12 cellular contexts compared by ENCODE assay signal in genomic region chr4:12679217-12679616, GRCh38.
A peak's percentile ranks its signal among the peaks of the same experiment; 100 is the strongest.
DNase-seq lines count a peak whose midpoint lies in the region; ATAC-seq and TF ChIP-seq lines count a peak whose summit lies in the region.
"Had no signal": no experiment of that assay in that cellular context is flagged by ENCODE, and none has a peak within 500 bp of the region (broad histone marks: within the 10 kb centered on the region; RNA-seq: fewer than 3 reads in every experiment).

No MANE protein-coding gene starts in this region.

- H3K9me3 Mint-ChIP-seq in nephron: peaks cover 7% of the 10 kb centered on the region

- DNase-seq in NCI-H1417 (lab: John Stamatoyannopoulos, UW): peak; percentile 17 to 58 (median 39)
- DNase-seq in NCI-H1417 treated with DMSO at 0.1 percent for 48 hours (lab: John Stamatoyannopoulos, UW): no peak
- peak; percentile 37 for DNase-seq in HT-29 (ENCODE audit: low spot score)
- DNase-seq in astrocyte of the hippocampus (ENCODE audit: low read depth, low spot score): peak; percentile 5
- no peak for DNase-seq in AG20443 (ENCODE audit: low spot score)
- DNase-seq: amniotic stem cell, GDM1, islet precursor cell, nucleus accumbens had no signal

- no peak overlapping the region for H3K4me3 Mint-ChIP-seq in nephron

- no peak for ATAC-seq in GM19463 (IDR thresholded peaks at IDR 0.05; ENCODE audit: unreplicated experiment)
- ATAC-seq in GM18873 (IDR thresholded peaks at IDR 0.05; ENCODE audit: low FRiP score, unreplicated experiment): no peak

- H3K27me3 Mint-ChIP-seq in nephron (ENCODE audit: low read depth): peaks cover 5% of the 10 kb centered on the region

- H3K36me3 Mint-ChIP-seq in nephron (ENCODE audit: low read depth): no peaks in the 10 kb centered on the region

- H3K27ac Mint-ChIP-seq in nephron: no peak overlapping the region

- peak; percentile 16 to 39 (median 20) for TF ChIP-seq CTCF in nephron (IDR thresholded peaks at IDR 0.05; ENCODE audit: unreplicated experiment in 3 of 3)

- H3K4me1 Mint-ChIP-seq in nephron: no peaks in the 10 kb centered on the region

Comparison
In these comparisons a context has a peak if more than half of its experiments do, and no peak if none do; other contexts are left out.
1. DNase-seq: peak in NCI-H1417 (3 of 3), HT-29 (single experiment) and astrocyte of the hippocampus (single experiment); none in NCI-H1417 treated with DMSO at 0.1 percent for 48 hours (single experiment) and AG20443 (single experiment).